In the genomic region with DNA sequence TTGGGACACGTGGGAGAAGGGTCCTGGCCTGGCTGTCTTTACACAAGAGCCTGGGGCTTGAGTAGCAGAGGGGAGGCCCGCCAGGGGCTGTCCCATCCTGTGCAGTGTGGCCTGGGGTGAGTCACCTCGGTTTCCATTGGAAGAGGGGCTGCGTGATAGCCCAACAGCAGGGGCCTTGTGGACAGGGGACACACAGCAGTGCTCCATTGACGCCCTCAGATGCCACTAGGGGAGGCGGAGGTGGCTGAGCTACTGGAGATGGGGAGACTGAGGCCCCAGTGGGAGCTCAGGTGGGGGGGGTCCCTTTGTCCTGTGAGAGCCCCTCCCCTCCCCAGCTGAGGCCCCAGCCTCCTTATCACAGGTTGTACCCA, we compare ENCODE assay signal across 20 cellular contexts. TPM values are rescaled to one million over a fixed set of nuclear protein-coding genes. Genes with fewer than 3 reads are reported as not detected.
DNase-seq lines count a peak whose midpoint lies in the region; ATAC-seq and TF ChIP-seq lines count a peak whose summit lies in the region.
"Had no signal": no experiment of that assay in that cellular context is flagged by ENCODE, and none has a peak within 500 bp of the region (broad histone marks: within the 10 kb centered on the region; RNA-seq: fewer than 3 reads in every experiment).

No MANE protein-coding gene starts in this region.

- H3K4me1 ChIP-seq in BLaER1 treated with 17β-estradiol and CSF1 and Interleukin-3, amounts not matched to agents 10 nM and 100 nM = peaks cover 68 to 100% (median 100%) of the 10 kb centered on the region in 10 experiments
- H3K4me1 ChIP-seq in liver (ENCODE audit: control insufficient read depth in 4 of 4, insufficient read depth in 4 of 4, low read length in 3 of 4) = peaks cover 31 to 83% (median 63%) of the 10 kb centered on the region in 4 donors
- H3K4me1 ChIP-seq in smooth muscle cell (ENCODE audit: low read depth) = peaks cover 11% of the 10 kb centered on the region

- H3K36me3 Mint-ChIP-seq in WTC11 = no peaks in the 10 kb centered on the region

- peak overlapping the region in 1 of 10 experiments; percentile 12; a peak in 3 of 20 replicates for H3K4me3 ChIP-seq in BLaER1 treated with 17β-estradiol and CSF1 and Interleukin-3, amounts not matched to agents 10 nM and 100 nM
- no peak overlapping the region for H3K4me3 ChIP-seq in liver (ENCODE audit: low read depth in 1 of 3, low read length in 3 of 3)
- H3K4me3 ChIP-seq in smooth muscle cell = no peak overlapping the region
- H3K4me3 ChIP-seq: ascending aorta had no signal

- TF ChIP-seq CTCF in WTC11 (IDR thresholded peaks at IDR 0.05) (no peak), liver (IDR thresholded peaks at IDR 0.05; ENCODE audit: low read depth, low read length, missing input control) (no peak), smooth muscle cell (IDR thresholded peaks at IDR 0.05; ENCODE audit: borderline replicate concordance, insufficient read depth, poor library complexity, severe bottlenecking) (no peak)

- DNase-seq in WTC11 (ENCODE audit: low spot score) (no peak), smooth muscle cell (lab: John Stamatoyannopoulos, UW; ENCODE audit: unreplicated experiment) (no peak), superior temporal gyrus (ENCODE audit: extremely low spot score) (no peak), nucleus accumbens (lab: John Stamatoyannopoulos, UW) (no peak), NCI-H526 (lab: John Stamatoyannopoulos, UW) (no peak), NCI-H2196 (lab: John Stamatoyannopoulos, UW; ENCODE audit: unreplicated experiment) (no peak)
- DNase-seq: activated CD8-positive, alpha-beta memory T cell treated with anti-CD3 and anti-CD28 coated beads for 24 hours; COR-L47; dermis blood vessel endothelial cell; EL; NCI-H187; NCI-H524 treated with DMSO at 0.1 percent for 48 hours; PC-3; retina; stimulated activated CD4-positive, alpha-beta T cell treated with anti-CD3 and anti-CD28 coated beads, Interleukin-4, amount 100 ng/mL, for 24 hours had no signal

- H3K4me2 ChIP-seq in BLaER1 treated with 17β-estradiol and CSF1 and Interleukin-3, amounts not matched to agents 10 nM and 100 nM = peak overlapping the region; percentile 81 to 94 (median 86)
- H3K4me2 ChIP-seq in smooth muscle cell = no peak overlapping the region

- CTCF ChIA-PET in WTC11 (lab: Charles Lee) = interaction anchor here (1.4 kb wide), 1 partner anchor 43 kb away, joined by 3 read pairs; no protein-coding TSS in a partner anchor

- peak overlapping the region; percentile 36; the same call in 1 of the 2 replicates for H3K27ac Mint-ChIP-seq in WTC11

- H3K79me2 ChIP-seq in smooth muscle cell (ENCODE audit: low read depth) = no peaks in the 10 kb centered on the region

- H3K9me3 ChIP-seq in BLaER1 treated with 17β-estradiol and CSF1 and Interleukin-3, amounts not matched to agents 10 nM and 100 nM (replicated peaks in 1 of 11) = peaks cover 0 to 7% (median 0%) of the 10 kb centered on the region in 11 experiments; a peak in 5 of 22 replicates
- H3K9me3 ChIP-seq in liver (ENCODE audit: control insufficient read depth in 4 of 4, low read length in 3 of 4) (no peaks in the 10 kb centered on the region), smooth muscle cell (replicated peaks; ENCODE audit: low read depth) (no peaks in the 10 kb centered on the region)
- H3K9me3 ChIP-seq: ascending aorta had no signal

- H3K27me3 ChIP-seq in BLaER1 treated with 17β-estradiol and CSF1 and Interleukin-3, amounts not matched to agents 10 nM and 100 nM = no peaks in the 10 kb centered on the region
- H3K27me3 ChIP-seq in liver (ENCODE audit: control insufficient read depth in 4 of 4, insufficient read depth in 4 of 4, low read length in 3 of 4) (no peaks in the 10 kb centered on the region), smooth muscle cell (ENCODE audit: low read depth) (no peaks in the 10 kb centered on the region)
- H3K27me3 ChIP-seq: ascending aorta had no signal

- H3K27ac ChIP-seq in BLaER1 treated with 17β-estradiol and CSF1 and Interleukin-3, amounts not matched to agents 10 nM and 100 nM = peak overlapping the region; percentile 13 to 99 (median 95); a peak in 20 of 22 replicates
- H3K27ac ChIP-seq in liver (ENCODE audit: low read depth in 1 of 2, low read length in 2 of 2) (peak overlapping the region; percentile 95 to 99), smooth muscle cell (ENCODE audit: low read depth) (peak overlapping the region; percentile 90)
- H3K27ac ChIP-seq: ascending aorta had no signal

- no peak overlapping the region for H3K4me3 Mint-ChIP-seq in WTC11

- WGBS in liver = 84% methylated on average over 6 of the region's 6 CpGs
- WGBS in smooth muscle cell (ENCODE audit: low lambda C conversion rate) = 79% methylated on average over 6 of the region's 6 CpGs

- ATAC-seq in WTC11 = no peak
- ATAC-seq: esophagus mucosa, PC-3 had no signal

- peak overlapping the region in 10 of 11 experiments; percentile 63 to 90 (median 86); a peak in 19 of 22 replicates for H3K9ac ChIP-seq in BLaER1 treated with 17β-estradiol and CSF1 and Interleukin-3, amounts not matched to agents 10 nM and 100 nM
- H3K9ac ChIP-seq in liver (ENCODE audit: low read depth in 1 of 2, low read length in 2 of 2) (peak overlapping the region in 1 of 2 donors; percentile 57), smooth muscle cell (ENCODE audit: low read depth) (no peak overlapping the region)

- H3K36me3 ChIP-seq in BLaER1 treated with 17β-estradiol and CSF1 and Interleukin-3, amounts not matched to agents 10 nM and 100 nM = no peaks in the 10 kb centered on the region
- H3K36me3 ChIP-seq in liver (ENCODE audit: control insufficient read depth in 4 of 4, insufficient read depth in 3 of 4, low read depth in 1 of 4, low read length in 3 of 4) (no peaks in the 10 kb centered on the region), smooth muscle cell (ENCODE audit: low read depth) (no peaks in the 10 kb centered on the region)
- H3K36me3 ChIP-seq: ascending aorta had no signal

- TF ChIP-seq RAD21 in liver (IDR thresholded peaks at IDR 0.05) = no peak

- H3F3A ChIP-seq in smooth muscle cell (ENCODE audit: low read depth) = no peaks in the 10 kb centered on the region

- POLR2A ChIA-PET in WTC11 (lab: Charles Lee) = no interaction called here

- H4K20me1 ChIP-seq in BLaER1 treated with 17β-estradiol and CSF1 and Interleukin-3, amounts not matched to agents 10 nM and 100 nM = no peaks in the 10 kb centered on the region
- H4K20me1 ChIP-seq in smooth muscle cell (ENCODE audit: low read depth) = no peaks in the 10 kb centered on the region

- 0 out of 2 replicates have a peak, but pooled peaks cover 3% of the 10 kb centered on the region for H3K4me1 Mint-ChIP-seq in WTC11

- H2AFZ ChIP-seq in smooth muscle cell (ENCODE audit: low read depth) = no peak overlapping the region

- no peaks in the 10 kb centered on the region; the same call in 1 of the 2 replicates for H3K27me3 Mint-ChIP-seq in WTC11 (ENCODE audit: low read depth)

- peaks cover 5% of the 10 kb centered on the region for H3K9me3 Mint-ChIP-seq in WTC11

TF ChIP-seq in WTC11, 78 proteins besides CTCF, POLR2A, EP300 and RAD21 (continues in another document):
- TF ChIP-seq GABPB1 (CRISPR knock-in tag; IDR thresholded peaks at IDR 0.05) (no peak), SMAD4 (CRISPR knock-in tag; IDR thresholded peaks at IDR 0.05) (no peak), GTF2I (CRISPR knock-in tag; conservative IDR thresholded peaks at IDR 0.05) (no peak), KAT7 (CRISPR knock-in tag; IDR thresholded peaks at IDR 0.05; ENCODE audit: borderline replicate concordance) (no peak), EMX1 (CRISPR knock-in tag; IDR thresholded peaks at IDR 0.05) (no peak)

TF ChIP-seq in liver, 16 proteins besides CTCF, POLR2A, EP300 and RAD21 (continues in another document):
- TF ChIP-seq GABPA (IDR thresholded peaks at IDR 0.05 in 1 of 2, conservative IDR thresholded peaks at IDR 0.05 in 1 of 2) (no peak), SP1 (IDR thresholded peaks at IDR 0.05) (no peak), EGR1 (IDR thresholded peaks at IDR 0.05; ENCODE audit: low read depth in 2 of 2) (no peak), HNF4A (conservative IDR thresholded peaks at IDR 0.05) (no peak), TAF1 (conservative IDR thresholded peaks at IDR 0.05) (no peak), FOXA2 (IDR thresholded peaks at IDR 0.05) (no peak), RXRA (IDR thresholded peaks at IDR 0.05) (no peak), JUND (IDR thresholded peaks at IDR 0.05) (no peak), NR2F2 (IDR thresholded peaks at IDR 0.05) (no peak)
- TF ChIP-seq, protein P1, sequence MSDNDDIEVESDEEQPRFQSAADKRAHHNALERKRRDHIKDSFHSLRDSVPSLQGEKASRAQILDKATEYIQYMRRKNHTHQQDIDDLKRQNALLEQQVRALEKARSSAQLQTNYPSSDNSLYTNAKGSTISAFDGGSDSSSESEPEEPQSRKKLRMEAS (IDR thresholded peaks at IDR 0.05) = no peak
- TF ChIP-seq, protein P2, sequence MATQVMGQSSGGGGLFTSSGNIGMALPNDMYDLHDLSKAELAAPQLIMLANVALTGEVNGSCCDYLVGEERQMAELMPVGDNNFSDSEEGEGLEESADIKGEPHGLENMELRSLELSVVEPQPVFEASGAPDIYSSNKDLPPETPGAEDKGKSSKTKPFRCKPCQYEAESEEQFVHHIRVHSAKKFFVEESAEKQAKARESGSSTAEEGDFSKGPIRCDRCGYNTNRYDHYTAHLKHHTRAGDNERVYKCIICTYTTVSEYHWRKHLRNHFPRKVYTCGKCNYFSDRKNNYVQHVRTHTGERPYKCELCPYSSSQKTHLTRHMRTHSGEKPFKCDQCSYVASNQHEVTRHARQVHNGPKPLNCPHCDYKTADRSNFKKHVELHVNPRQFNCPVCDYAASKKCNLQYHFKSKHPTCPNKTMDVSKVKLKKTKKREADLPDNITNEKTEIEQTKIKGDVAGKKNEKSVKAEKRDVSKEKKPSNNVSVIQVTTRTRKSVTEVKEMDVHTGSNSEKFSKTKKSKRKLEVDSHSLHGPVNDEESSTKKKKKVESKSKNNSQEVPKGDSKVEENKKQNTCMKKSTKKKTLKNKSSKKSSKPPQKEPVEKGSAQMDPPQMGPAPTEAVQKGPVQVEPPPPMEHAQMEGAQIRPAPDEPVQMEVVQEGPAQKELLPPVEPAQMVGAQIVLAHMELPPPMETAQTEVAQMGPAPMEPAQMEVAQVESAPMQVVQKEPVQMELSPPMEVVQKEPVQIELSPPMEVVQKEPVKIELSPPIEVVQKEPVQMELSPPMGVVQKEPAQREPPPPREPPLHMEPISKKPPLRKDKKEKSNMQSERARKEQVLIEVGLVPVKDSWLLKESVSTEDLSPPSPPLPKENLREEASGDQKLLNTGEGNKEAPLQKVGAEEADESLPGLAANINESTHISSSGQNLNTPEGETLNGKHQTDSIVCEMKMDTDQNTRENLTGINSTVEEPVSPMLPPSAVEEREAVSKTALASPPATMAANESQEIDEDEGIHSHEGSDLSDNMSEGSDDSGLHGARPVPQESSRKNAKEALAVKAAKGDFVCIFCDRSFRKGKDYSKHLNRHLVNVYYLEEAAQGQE (IDR thresholded peaks at IDR 0.05) = no peak

RNA-seq across cellular contexts. Expression of a gene that starts 50.0 kb away (rescaled TPM):
- total RNA-seq in WTC11 (2021) = 87.0 to 124 TPM (median 117 TPM) in 3 replicates
- not detected for total RNA-seq in liver
- polyA plus RNA-seq in liver = not detected
- not detected in 2 replicates for total RNA-seq in smooth muscle cell
- not detected in 2 replicates for polyA plus RNA-seq in smooth muscle cell
- total RNA-seq: ascending aorta, dermis blood vessel endothelial cell, myocyte, PC-3 had no signal

Comparison
In these comparisons a context has a peak if more than half of its experiments do, and no peak if none do; other contexts are left out.
1. RNA of a gene that starts 50.0 kb away (total RNA-seq): 87.0 to 124 TPM in WTC11; not detected in liver and not detected in smooth muscle cell; every median in the first group is over 10 times any median in the second.
2. Peak in every context shown above with its lines, with median percentiles within 50 percentile points of each other: H3K27ac ChIP-seq.